Comparison of ENCODE assay signal across 19 cellular contexts in the genomic region with DNA sequence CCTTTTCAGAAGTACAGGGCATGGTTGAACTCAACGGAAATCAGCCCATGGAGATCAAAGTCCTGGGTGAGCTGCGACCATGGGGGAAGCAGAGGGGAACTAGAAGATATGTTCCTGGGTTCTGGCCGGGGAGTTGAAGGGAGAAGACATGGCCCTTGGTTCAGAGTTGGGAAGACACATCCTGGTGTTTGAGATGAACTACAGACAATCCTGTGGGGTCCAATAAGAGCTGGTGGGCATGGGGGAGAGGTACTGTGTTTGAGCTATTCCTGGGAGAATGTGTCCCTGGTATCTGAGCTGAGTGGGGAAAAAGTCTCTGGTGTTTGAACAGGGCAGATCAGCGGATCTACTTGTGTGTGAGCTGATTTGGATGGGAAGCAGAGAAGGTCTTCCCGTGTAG.
"Had no signal": no experiment of that assay in that cellular context is flagged by ENCODE, and none has a peak within 500 bp of the region (broad histone marks: within the 10 kb centered on the region; RNA-seq: fewer than 3 reads in every experiment).

No MANE protein-coding gene starts in this region.

- FAIRE-seq: endometrium, kidney, TTC549 had no signal

- H3K27me3 Mint-ChIP-seq: activated B cell treated with CpG ODN at 0.5 μM for 24 hours; activated CD4-positive, alpha-beta T cell treated with anti-CD3 and anti-CD28 coated beads, Interleukin-2, amount 10 ng/mL, durations not matched to agents 24 days and 14 days; activated naive CD4-positive, alpha-beta T cell treated with anti-CD3 and anti-CD28 coated beads, Interleukin-2, amount 50 U/mL, for 24 hours; activated T-helper 17 cell treated with anti-CD3 and anti-CD28 coated beads, Interleukin-2, amount 50 U/mL, for 72 hours; stimulated activated memory B cell treated with anti-CD40 and anti-IgM and Interleukin-4, amounts not matched to agents 10 μg/mL and 1 μg/mL and 100 μg/mL, for 72 hours had no signal

- ATAC-seq: activated T-helper 17 cell treated with anti-CD3 and anti-CD28 coated beads, Interleukin-2, amount 50 U/mL, for 72 hours; foreskin keratinocyte; heart right ventricle; left ventricle myocardium superior; stimulated activated memory B cell treated with anti-CD40 and anti-IgM and Interleukin-4, amounts not matched to agents 10 μg/mL and 1 μg/mL and 100 μg/mL, for 72 hours had no signal

- H3K9me3 ChIP-seq: heart right ventricle, right atrium auricular region, testis had no signal

- H3K27ac Mint-ChIP-seq: activated CD4-positive, alpha-beta T cell treated with anti-CD3 and anti-CD28 coated beads, Interleukin-2, amount 10 ng/mL, durations not matched to agents 24 days and 14 days; activated naive CD4-positive, alpha-beta T cell treated with anti-CD3 and anti-CD28 coated beads, Interleukin-2, amount 50 U/mL, for 24 hours; activated T-helper 17 cell treated with anti-CD3 and anti-CD28 coated beads, Interleukin-2, amount 50 U/mL, for 72 hours; stimulated activated memory B cell treated with anti-CD40 and anti-IgM and Interleukin-4, amounts not matched to agents 10 μg/mL and 1 μg/mL and 100 μg/mL, for 72 hours had no signal

- H3K4me1 ChIP-seq: foreskin keratinocyte, testis had no signal

- H3K27ac ChIP-seq: foreskin keratinocyte, testis had no signal

- H3K9me3 Mint-ChIP-seq: activated B cell treated with CpG ODN at 0.5 μM for 24 hours; activated CD4-positive, alpha-beta T cell treated with anti-CD3 and anti-CD28 coated beads, Interleukin-2, amount 10 ng/mL, durations not matched to agents 24 days and 14 days; activated naive CD4-positive, alpha-beta T cell treated with anti-CD3 and anti-CD28 coated beads, Interleukin-2, amount 50 U/mL, for 24 hours; activated T-helper 17 cell treated with anti-CD3 and anti-CD28 coated beads, Interleukin-2, amount 50 U/mL, for 72 hours; stimulated activated memory B cell treated with anti-CD40 and anti-IgM and Interleukin-4, amounts not matched to agents 10 μg/mL and 1 μg/mL and 100 μg/mL, for 72 hours had no signal

- H3K4me3 Mint-ChIP-seq: activated B cell treated with CpG ODN at 0.5 μM for 24 hours; activated CD4-positive, alpha-beta T cell treated with anti-CD3 and anti-CD28 coated beads, Interleukin-2, amount 10 ng/mL, durations not matched to agents 24 days and 14 days; activated naive CD4-positive, alpha-beta T cell treated with anti-CD3 and anti-CD28 coated beads, Interleukin-2, amount 50 U/mL, for 24 hours; activated T-helper 17 cell treated with anti-CD3 and anti-CD28 coated beads, Interleukin-2, amount 50 U/mL, for 72 hours; stimulated activated memory B cell treated with anti-CD40 and anti-IgM and Interleukin-4, amounts not matched to agents 10 μg/mL and 1 μg/mL and 100 μg/mL, for 72 hours had no signal

- H3K4me2 ChIP-seq: smooth muscle cell had no signal

- H3K27me3 ChIP-seq: foreskin keratinocyte, heart right ventricle, right atrium auricular region, testis had no signal

- H3K4me3 ChIP-seq: heart right ventricle, right atrium auricular region, smooth muscle cell, testis had no signal

- DNase-seq: activated B cell treated with CpG ODN at 0.5 μM for 24 hours; activated CD4-positive, alpha-beta T cell treated with anti-CD3 and anti-CD28 coated beads, Interleukin-2, amount 10 ng/mL, durations not matched to agents 24 days and 14 days; activated T-cell treated with anti-CD3 and anti-CD28 coated beads for 4 hours; cerebellar nuclear complex; dermis blood vessel endothelial cell; foreskin keratinocyte; heart right ventricle; kidney; left ventricle myocardium superior; mesenchymal stem cell; T-helper 2 cell; testis had no signal
